ENCODE assay signal across 7 cellular contexts in the genomic region with DNA sequence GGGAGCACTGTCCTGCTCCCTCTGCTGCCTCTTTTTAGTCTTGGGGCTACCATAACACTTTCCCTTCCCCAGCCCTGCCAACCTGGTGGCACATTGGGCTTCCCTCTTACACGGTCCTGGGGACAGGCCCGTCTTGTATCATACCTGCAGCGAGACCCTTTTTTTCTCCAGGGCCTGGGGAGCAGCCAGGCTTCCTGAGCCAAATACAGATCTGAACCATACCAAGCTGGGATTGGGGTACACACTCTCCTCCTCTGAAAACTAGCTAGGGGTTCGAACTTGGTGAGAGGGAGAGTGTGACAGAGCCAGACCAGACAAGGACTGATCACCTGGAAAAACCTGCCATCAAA.
DNase-seq lines count a peak whose midpoint lies in the region; ATAC-seq and TF ChIP-seq lines count a peak whose summit lies in the region.
"Not testable (repeated sequence)": the region's sequence is repeated elsewhere in the genome, so short reads cannot be mapped to it uniquely, and the experiment has no call there.

No MANE protein-coding gene starts in this region.

- H3K27ac ChIP-seq in DOHH2 (ENCODE audit: low read depth, low read length), result not testable (repeated sequence)
- H3K27ac ChIP-seq in OCI-LY3 (ENCODE audit: low read length), result peak overlapping the region; percentile 96
- H3K27ac ChIP-seq in skin epidermis, result peak overlapping the region in 11 of 21 experiments; percentile 84 to 97 (median 95)

- H3K27me3 ChIP-seq in DOHH2 (ENCODE audit: control insufficient read depth, low read length); OCI-LY3 (ENCODE audit: low read depth, low read length); adipocyte (replicated peaks; ENCODE audit: control insufficient read depth, insufficient read depth, low read length): not testable (repeated sequence)

- H3K9me3 Mint-ChIP-seq in activated CD4-positive, alpha-beta memory T cell treated with anti-CD3 and anti-CD28 coated beads, Interleukin-2, amount 10 ng/mL, durations not matched to agents 7 days and 5 days; glutamatergic neuron (ENCODE audit: unreplicated experiment); natural killer cell treated with Interleukin-12 subunit alpha and Interleukin-12 subunit beta and Interleukin-15 and Interleukin-18, amount 100 ng/mL, for 72 hours: not testable (repeated sequence)

- DNase-seq in activated CD4-positive, alpha-beta memory T cell treated with anti-CD3 and anti-CD28 coated beads, Interleukin-2, amount 10 ng/mL, durations not matched to agents 7 days and 5 days; adipocyte (ENCODE audit: low read depth); glutamatergic neuron; natural killer cell treated with Interleukin-12 subunit alpha and Interleukin-12 subunit beta and Interleukin-15 and Interleukin-18, amount 100 ng/mL, for 72 hours (ENCODE audit: low spot score): not testable (repeated sequence)

- peak overlapping the region; percentile 99 for H3K27ac Mint-ChIP-seq in activated CD4-positive, alpha-beta memory T cell treated with anti-CD3 and anti-CD28 coated beads, Interleukin-2, amount 10 ng/mL, durations not matched to agents 7 days and 5 days
- peak overlapping the region; percentile 64 for H3K27ac Mint-ChIP-seq in glutamatergic neuron (ENCODE audit: unreplicated experiment)
- peak overlapping the region; percentile 90 to 96 for H3K27ac Mint-ChIP-seq in natural killer cell treated with Interleukin-12 subunit alpha and Interleukin-12 subunit beta and Interleukin-15 and Interleukin-18, amount 100 ng/mL, for 72 hours

- not testable (repeated sequence) for H3K36me3 Mint-ChIP-seq in activated CD4-positive, alpha-beta memory T cell treated with anti-CD3 and anti-CD28 coated beads, Interleukin-2, amount 10 ng/mL, durations not matched to agents 7 days and 5 days (ENCODE audit: low read depth); glutamatergic neuron (ENCODE audit: unreplicated experiment); natural killer cell treated with Interleukin-12 subunit alpha and Interleukin-12 subunit beta and Interleukin-15 and Interleukin-18, amount 100 ng/mL, for 72 hours

- H3K9me3 ChIP-seq in DOHH2 (ENCODE audit: control insufficient read depth, insufficient read depth, low read length); OCI-LY3 (ENCODE audit: insufficient read depth, low read length); adipocyte (ENCODE audit: control insufficient read depth, low read length): not testable (repeated sequence)

- H2AFZ ChIP-seq in OCI-LY3 (ENCODE audit: low read depth, low read length), result not testable (repeated sequence)

- H4K20me1 ChIP-seq in DOHH2 (ENCODE audit: control insufficient read depth, insufficient read depth, low read depth, low read length); OCI-LY3 (ENCODE audit: insufficient read depth, low read length): not testable (repeated sequence)

- not testable (repeated sequence) for ATAC-seq in natural killer cell treated with Interleukin-12 subunit alpha and Interleukin-12 subunit beta and Interleukin-15 and Interleukin-18, amount 100 ng/mL, for 72 hours

- not testable (repeated sequence) for H3K9me2 ChIP-seq in DOHH2 (replicated peaks; ENCODE audit: control insufficient read depth, low read length)

- POLR2A ChIA-PET in activated CD4-positive, alpha-beta memory T cell treated with anti-CD3 and anti-CD28 coated beads, Interleukin-2, amount 10 ng/mL, durations not matched to agents 7 days and 5 days (lab: Charles Lee), result not testable (repeated sequence)

- H3F3A ChIP-seq in DOHH2 (ENCODE audit: control insufficient read depth, insufficient read depth), result not testable (repeated sequence)

- peak overlapping the region; percentile 98 for H3K4me3 Mint-ChIP-seq in activated CD4-positive, alpha-beta memory T cell treated with anti-CD3 and anti-CD28 coated beads, Interleukin-2, amount 10 ng/mL, durations not matched to agents 7 days and 5 days
- peak overlapping the region; percentile 95 for H3K4me3 Mint-ChIP-seq in glutamatergic neuron (ENCODE audit: unreplicated experiment)
- peak overlapping the region; percentile 93 for H3K4me3 Mint-ChIP-seq in natural killer cell treated with Interleukin-12 subunit alpha and Interleukin-12 subunit beta and Interleukin-15 and Interleukin-18, amount 100 ng/mL, for 72 hours

- H3K4me1 Mint-ChIP-seq in activated CD4-positive, alpha-beta memory T cell treated with anti-CD3 and anti-CD28 coated beads, Interleukin-2, amount 10 ng/mL, durations not matched to agents 7 days and 5 days, result peaks cover 36% of the 10 kb centered on the region
- H3K4me1 Mint-ChIP-seq in glutamatergic neuron (ENCODE audit: low read depth, unreplicated experiment), result not testable (repeated sequence)
- H3K4me1 Mint-ChIP-seq in natural killer cell treated with Interleukin-12 subunit alpha and Interleukin-12 subunit beta and Interleukin-15 and Interleukin-18, amount 100 ng/mL, for 72 hours (ENCODE audit: low read depth in 2 of 2), result peaks cover 6 to 18% of the 10 kb centered on the region in 2 donors

- CTCF ChIA-PET in activated CD4-positive, alpha-beta memory T cell treated with anti-CD3 and anti-CD28 coated beads, Interleukin-2, amount 10 ng/mL, durations not matched to agents 7 days and 5 days (lab: Charles Lee), result not testable (repeated sequence)

- peak overlapping the region; percentile 80 for H3K4me2 ChIP-seq in DOHH2 (ENCODE audit: low read length)
- H3K4me2 ChIP-seq in OCI-LY3 (ENCODE audit: low read length), result peak overlapping the region; percentile 83

- H3K4me1 ChIP-seq in DOHH2 (ENCODE audit: control insufficient read depth, low read length) (peaks cover 19% of the 10 kb centered on the region), OCI-LY3 (ENCODE audit: low read length) (peaks cover 50% of the 10 kb centered on the region), adipocyte (ENCODE audit: control insufficient read depth, insufficient read depth, low read length) (peaks cover 18% of the 10 kb centered on the region)

- H3K4me3 ChIP-seq in DOHH2 (ENCODE audit: low read length) (peak overlapping the region; percentile 83), OCI-LY3 (ENCODE audit: low read length) (peak overlapping the region; percentile 88), adipocyte (ENCODE audit: low read length) (peak overlapping the region; percentile 98)
- not testable (repeated sequence) for H3K4me3 ChIP-seq in skin epidermis

- H3K79me2 ChIP-seq in DOHH2 (ENCODE audit: control insufficient read depth, low read length) (peaks cover 23% of the 10 kb centered on the region), OCI-LY3 (ENCODE audit: low read length) (peaks cover 42% of the 10 kb centered on the region)

- peak overlapping the region; percentile 10; the same call in 1 of the 2 replicates for H3K9ac ChIP-seq in OCI-LY3 (ENCODE audit: low read length)
- H3K9ac ChIP-seq in adipocyte (ENCODE audit: low read length), result not testable (repeated sequence)

- H3K36me3 ChIP-seq in DOHH2 (ENCODE audit: control insufficient read depth, low read length); OCI-LY3 (replicated peaks; ENCODE audit: low read depth, low read length); adipocyte (ENCODE audit: control insufficient read depth, insufficient read depth, low read length, severe bottlenecking): not testable (repeated sequence)

- not testable (repeated sequence) for H3K27me3 Mint-ChIP-seq in activated CD4-positive, alpha-beta memory T cell treated with anti-CD3 and anti-CD28 coated beads, Interleukin-2, amount 10 ng/mL, durations not matched to agents 7 days and 5 days; glutamatergic neuron (ENCODE audit: unreplicated experiment); natural killer cell treated with Interleukin-12 subunit alpha and Interleukin-12 subunit beta and Interleukin-15 and Interleukin-18, amount 100 ng/mL, for 72 hours

- TF ChIP-seq CTCF in DOHH2 (IDR thresholded peaks at IDR 0.05; ENCODE audit: low read depth, low read length, poor library complexity, severe bottlenecking); OCI-LY3 (IDR thresholded peaks at IDR 0.05; ENCODE audit: low read depth, low read length); glutamatergic neuron (IDR thresholded peaks at IDR 0.05; ENCODE audit: partially characterized antibody, unreplicated experiment): not testable (repeated sequence)
